8 cellular contexts compared by ENCODE assay signal in the genomic region with DNA sequence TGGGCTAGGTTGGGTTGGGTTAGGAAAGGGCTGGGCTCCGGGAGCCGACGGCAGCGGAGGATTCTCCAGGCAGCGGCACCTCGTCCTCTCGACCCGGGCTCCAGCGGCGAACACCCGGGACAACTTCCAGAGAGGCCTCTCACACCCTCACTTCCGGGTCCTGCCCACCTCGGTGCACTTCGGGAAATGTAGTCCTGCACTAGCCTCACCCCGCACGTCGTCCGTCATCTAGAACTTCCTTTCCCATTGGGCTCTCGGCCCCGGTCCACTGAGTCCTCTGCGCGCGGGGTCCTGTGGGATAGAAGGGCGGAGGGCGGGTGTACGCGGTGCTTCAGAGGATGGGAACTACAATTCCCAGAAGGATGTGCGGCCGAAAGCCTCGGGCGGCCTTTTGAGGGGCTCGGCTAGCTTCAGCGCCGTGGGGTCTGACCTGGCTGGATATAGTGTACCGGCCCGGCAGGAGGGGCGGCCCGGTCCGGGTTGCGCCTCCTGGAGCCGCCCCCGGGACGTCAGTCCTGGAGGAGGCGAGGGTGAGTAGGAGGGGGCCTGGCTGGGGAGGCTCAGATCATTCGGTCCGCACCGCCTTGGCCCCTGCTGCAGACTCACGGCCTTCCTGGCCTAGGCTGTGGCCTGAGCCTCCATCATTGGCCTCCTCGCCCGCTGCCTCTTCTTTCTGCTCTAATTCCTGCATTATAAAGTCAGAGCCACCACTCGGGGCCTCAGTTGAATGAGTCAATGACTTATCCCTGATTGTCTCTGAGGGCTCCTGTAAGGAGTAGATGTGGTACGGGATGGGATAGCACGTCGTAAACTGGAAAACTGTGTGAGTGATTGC. TPM values are rescaled to one million over a fixed set of nuclear protein-coding genes. Genes with fewer than 3 reads are reported as not detected.
DNase-seq lines count a peak whose midpoint lies in the region; ATAC-seq and TF ChIP-seq lines count a peak whose summit lies in the region.

A gene (minus strand): TSS at position 114 of the 835 bp plus-strand sequence. CDS start 160 bp downstream, outside the sequence.
A gene with protein sequence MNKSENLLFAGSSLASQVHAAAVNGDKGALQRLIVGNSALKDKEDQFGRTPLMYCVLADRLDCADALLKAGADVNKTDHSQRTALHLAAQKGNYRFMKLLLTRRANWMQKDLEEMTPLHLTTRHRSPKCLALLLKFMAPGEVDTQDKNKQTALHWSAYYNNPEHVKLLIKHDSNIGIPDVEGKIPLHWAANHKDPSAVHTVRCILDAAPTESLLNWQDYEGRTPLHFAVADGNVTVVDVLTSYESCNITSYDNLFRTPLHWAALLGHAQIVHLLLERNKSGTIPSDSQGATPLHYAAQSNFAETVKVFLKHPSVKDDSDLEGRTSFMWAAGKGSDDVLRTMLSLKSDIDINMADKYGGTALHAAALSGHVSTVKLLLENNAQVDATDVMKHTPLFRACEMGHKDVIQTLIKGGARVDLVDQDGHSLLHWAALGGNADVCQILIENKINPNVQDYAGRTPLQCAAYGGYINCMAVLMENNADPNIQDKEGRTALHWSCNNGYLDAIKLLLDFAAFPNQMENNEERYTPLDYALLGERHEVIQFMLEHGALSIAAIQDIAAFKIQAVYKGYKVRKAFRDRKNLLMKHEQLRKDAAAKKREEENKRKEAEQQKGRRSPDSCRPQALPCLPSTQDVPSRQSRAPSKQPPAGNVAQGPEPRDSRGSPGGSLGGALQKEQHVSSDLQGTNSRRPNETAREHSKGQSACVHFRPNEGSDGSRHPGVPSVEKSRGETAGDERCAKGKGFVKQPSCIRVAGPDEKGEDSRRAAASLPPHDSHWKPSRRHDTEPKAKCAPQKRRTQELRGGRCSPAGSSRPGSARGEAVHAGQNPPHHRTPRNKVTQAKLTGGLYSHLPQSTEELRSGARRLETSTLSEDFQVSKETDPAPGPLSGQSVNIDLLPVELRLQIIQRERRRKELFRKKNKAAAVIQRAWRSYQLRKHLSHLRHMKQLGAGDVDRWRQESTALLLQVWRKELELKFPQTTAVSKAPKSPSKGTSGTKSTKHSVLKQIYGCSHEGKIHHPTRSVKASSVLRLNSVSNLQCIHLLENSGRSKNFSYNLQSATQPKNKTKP (plus strand): TSS at position 357 of the 835 bp plus-strand sequence. CDS start 5,279 bp downstream, outside the sequence.

- no peak for TF ChIP-seq CTCF in AG10803 (conservative IDR thresholded peaks at IDR 0.05; ENCODE audit: low read length)

- H3K4me3 ChIP-seq in AG10803 (ENCODE audit: low read length): peak within 1 kb of the TSS; percentile 99

- peak; percentile 99 for DNase-seq in AG10803 (ENCODE audit: low read depth)
- peak; percentile 99 for DNase-seq in NCI-H460 (ENCODE audit: extremely low read depth, low read depth)
- peak; percentile 90 for DNase-seq in activated CD4-positive, CD25-positive, alpha-beta regulatory T cell treated with anti-CD3 and anti-CD28 coated beads, Interleukin-2, amount 50 U/mL, for 72 hours
- peak; percentile 96 to 99 for DNase-seq in cerebellar nuclear complex (lab: John Stamatoyannopoulos, UW)
- DNase-seq in islet precursor cell: peak; percentile 100
- peak; percentile 94 to 97 (median 96) for DNase-seq in stimulated activated CD4-positive, alpha-beta T cell treated with anti-CD3 and anti-CD28 coated beads, Interleukin-12 subunit alpha, Interleukin-12 subunit beta, amount 100 ng/mL, for 48 hours (ENCODE audit: low read depth in 2 of 3, low spot score in 1 of 3)

- peak; percentile 97 for ATAC-seq in GM19043 (IDR thresholded peaks at IDR 0.05; ENCODE audit: low read depth, unreplicated experiment)
- peak; percentile 96 for ATAC-seq in HG03378 (IDR thresholded peaks at IDR 0.05; ENCODE audit: unreplicated experiment)

RNA-seq across cellular contexts. Expression of the first gene that starts in this region (rescaled TPM):
- 25.0 and 26.1 TPM in 2 replicates for total RNA-seq in NCI-H460 (2014; rRNA removed; shearing (Covaris generic))
- polyA plus RNA-seq in NCI-H460 (2014; cell fraction: nucleus; rRNA removed): 16.1 and 17.5 TPM in 2 replicates

RNA-seq across cellular contexts. Expression of the second gene that starts in this region (rescaled TPM):
- total RNA-seq in NCI-H460 (2014; rRNA removed; shearing (Covaris generic)): 25.1 and 27.2 TPM in 2 replicates
- 26.2 and 32.2 TPM in 2 replicates for polyA plus RNA-seq in NCI-H460 (2014; cell fraction: nucleus; rRNA removed)

Comparison
In these comparisons a context has a peak if more than half of its experiments do, and no peak if none do; other contexts are left out.
1. Peak in every context shown above with its lines: DNase-seq, ATAC-seq and H3K4me3 ChIP-seq.